ENCODE assay signal across 11 cellular contexts in genomic region chr11:68854273-68854958, GRCh38. TPM values are rescaled to one million over a fixed set of nuclear protein-coding genes. Genes with fewer than 3 reads are reported as not detected.
DNase-seq lines count a peak whose midpoint lies in the region; ATAC-seq and TF ChIP-seq lines count a peak whose summit lies in the region.
"Had no signal": no experiment of that assay in that cellular context is flagged by ENCODE, and none has a peak within 500 bp of the region (broad histone marks: within the 10 kb centered on the region; RNA-seq: fewer than 3 reads in every experiment).

No MANE protein-coding gene starts in this region.

- H3K4me3 Mint-ChIP-seq in stimulated activated naive CD8-positive, alpha-beta T cell treated with anti-CD3 and anti-CD28 coated beads, Interleukin-15, amount 100 ng/mL, for 72 hours: peak overlapping the region; percentile 12 to 24
- peak overlapping the region; percentile 60 for H3K4me3 Mint-ChIP-seq in neural crest cell

- no peak for TF ChIP-seq CTCF in fibroblast of villous mesenchyme (IDR thresholded peaks at IDR 0.05; ENCODE audit: insufficient read depth, low read depth, low read length)
- TF ChIP-seq CTCF in neural crest cell (conservative IDR thresholded peaks at IDR 0.05): no peak

- peak overlapping the region; percentile 63 for H3K4me3 ChIP-seq in fibroblast of villous mesenchyme (ENCODE audit: low read depth, low read length)

- peaks cover 35% of the 10 kb centered on the region for H3K27me3 Mint-ChIP-seq in stimulated activated naive CD8-positive, alpha-beta T cell treated with anti-CD3 and anti-CD28 coated beads, Interleukin-15, amount 100 ng/mL, for 72 hours
- H3K27me3 Mint-ChIP-seq in neural crest cell (ENCODE audit: low read depth): peaks cover 82% of the 10 kb centered on the region

- peaks cover 4% of the 10 kb centered on the region for H3K4me1 Mint-ChIP-seq in stimulated activated naive CD8-positive, alpha-beta T cell treated with anti-CD3 and anti-CD28 coated beads, Interleukin-15, amount 100 ng/mL, for 72 hours
- peaks cover 13% of the 10 kb centered on the region for H3K4me1 Mint-ChIP-seq in neural crest cell

- H3K9me3 Mint-ChIP-seq in stimulated activated naive CD8-positive, alpha-beta T cell treated with anti-CD3 and anti-CD28 coated beads, Interleukin-15, amount 100 ng/mL, for 72 hours: no peaks in the 10 kb centered on the region
- H3K9me3 Mint-ChIP-seq in neural crest cell: no peaks in the 10 kb centered on the region

- H3K36me3 Mint-ChIP-seq in neural crest cell (ENCODE audit: low read depth): no peaks in the 10 kb centered on the region
- H3K36me3 Mint-ChIP-seq: CD4-positive, CD25-positive, alpha-beta regulatory T cell had no signal

- no peak for DNase-seq in stimulated activated naive CD8-positive, alpha-beta T cell treated with anti-CD3 and anti-CD28 coated beads, Interleukin-15, amount 100 ng/mL, for 72 hours
- no peak for DNase-seq in stimulated activated naive CD8-positive, alpha-beta T cell treated with anti-CD3 and anti-CD28 coated beads, Interleukin-15, Interleukin-2, amounts not matched to agents 100 U/mL and 50 U/mL, for 24 hours
- DNase-seq in fibroblast of villous mesenchyme (ENCODE audit: low read depth) (no peak), neural crest cell (ENCODE audit: low read depth, low spot score) (no peak), SW 1271 (lab: John Stamatoyannopoulos, UW) (no peak), A172 (ENCODE audit: low spot score) (no peak)
- DNase-seq in stimulated activated CD4-positive, alpha-beta T cell treated with anti-CD3 and anti-CD28 coated beads, Interleukin-4, amount 100 ng/mL, for 1 hour: no peak
- DNase-seq: CD4-positive, CD25-positive, alpha-beta regulatory T cell; NCI-H510A; T-helper 1 cell had no signal

- H3K27ac Mint-ChIP-seq in stimulated activated naive CD8-positive, alpha-beta T cell treated with anti-CD3 and anti-CD28 coated beads, Interleukin-15, amount 100 ng/mL, for 72 hours: no peak overlapping the region
- H3K27ac Mint-ChIP-seq in neural crest cell (ENCODE audit: unreplicated experiment): no peak overlapping the region

- ATAC-seq in stimulated activated naive CD8-positive, alpha-beta T cell treated with anti-CD3 and anti-CD28 coated beads, Interleukin-15, amount 100 ng/mL, for 72 hours: no peak
- ATAC-seq in stimulated activated naive CD8-positive, alpha-beta T cell treated with anti-CD3 and anti-CD28 coated beads, Interleukin-15, Interleukin-2, amounts not matched to agents 100 U/mL and 50 U/mL, for 24 hours: no peak
- no peak for ATAC-seq in HG02938 (IDR thresholded peaks at IDR 0.05; ENCODE audit: unreplicated experiment)

RNA-seq across cellular contexts. Expression of gene CPT1A, which starts 12.7 kb away (rescaled TPM):
- 28.7 and 39.7 TPM in 2 replicates for total RNA-seq in fibroblast of villous mesenchyme
- 0.48 and 0.54 TPM in 2 replicates for total RNA-seq in neural crest cell
- total RNA-seq in A172 (2014; rRNA removed; shearing (Covaris generic)): 8.0 and 13.1 TPM in 2 replicates

RNA-seq across cellular contexts. Expression of gene MRPL21, which starts 49.2 kb away (rescaled TPM):
- total RNA-seq in fibroblast of villous mesenchyme: 43.5 and 47.1 TPM in 2 replicates
- total RNA-seq in neural crest cell: 64.4 and 69.0 TPM in 2 replicates
- total RNA-seq in A172 (2014; rRNA removed; shearing (Covaris generic)): 62.6 and 64.7 TPM in 2 replicates

RNA-seq across cellular contexts. Expression of gene IGHMBP2, which starts 49.3 kb away (rescaled TPM):
- 9.9 and 14.2 TPM in 2 replicates for total RNA-seq in fibroblast of villous mesenchyme
- total RNA-seq in neural crest cell: 28.1 and 30.1 TPM in 2 replicates
- total RNA-seq in A172 (2014; rRNA removed; shearing (Covaris generic)): 5.7 and 11.8 TPM in 2 replicates
